ENCODE assay signal across 30 cellular contexts in genomic region chr6:4559281-4559875, GRCh38.
"Had no signal": no experiment of that assay in that cellular context is flagged by ENCODE, and none has a peak within 500 bp of the region (broad histone marks: within the 10 kb centered on the region; RNA-seq: fewer than 3 reads in every experiment).

No MANE protein-coding gene starts in this region.

- H3K36me3 ChIP-seq: neural progenitor cell, ovary, sigmoid colon, thoracic aorta, tibial nerve, upper lobe of left lung, uterus had no signal

- H3K4me1 Mint-ChIP-seq: immature natural killer cell, neural progenitor cell had no signal

- H3K27ac ChIP-seq: neural progenitor cell, ovary, psoas muscle, sigmoid colon, thoracic aorta, tibial nerve, upper lobe of left lung, uterus had no signal

- H3K9ac ChIP-seq: neural progenitor cell had no signal

- H3K4me2 ChIP-seq: neural progenitor cell had no signal

- H3K4me3 Mint-ChIP-seq: effector memory CD8-positive, alpha-beta T cell; mesothelial cell of epicardium; nephron; neural progenitor cell; stimulated activated naive CD8-positive, alpha-beta T cell treated with anti-CD3 and anti-CD28 coated beads, Interleukin-15, Interleukin-2, amounts not matched to agents 100 ng/mL and 50 ng/mL, for 24 hours had no signal

- H3K27ac Mint-ChIP-seq: effector memory CD8-positive, alpha-beta T cell; immature natural killer cell; memory B cell; mesothelial cell of epicardium; nephron; neural progenitor cell; stimulated activated naive CD8-positive, alpha-beta T cell treated with anti-CD3 and anti-CD28 coated beads, Interleukin-15, Interleukin-2, amounts not matched to agents 100 ng/mL and 50 ng/mL, for 24 hours had no signal

- H3K4me1 ChIP-seq: psoas muscle, tibial nerve, upper lobe of left lung, uterus had no signal

- H3K4me3 ChIP-seq: lung, mucosa of descending colon, neural progenitor cell, ovary, psoas muscle, sigmoid colon, thoracic aorta, tibial nerve, upper lobe of left lung, uterus had no signal

- DNase-seq: cortex of kidney; effector memory CD8-positive, alpha-beta T cell; erythroblast; hypothalamus; immature natural killer cell; mucosa of descending colon; naive B cell; nucleus accumbens; ovary; posterior cingulate gyrus; psoas muscle; right cardiac atrium; sigmoid colon; stimulated activated CD4-positive, alpha-beta T cell treated with anti-CD3 and anti-CD28 coated beads, Interleukin-2, amount 100 ng/mL, for 24 hours; stimulated activated CD4-positive, alpha-beta T cell treated with anti-CD3 and anti-CD28 coated beads, Interleukin-4, amount 100 ng/mL, for 24 hours; stimulated activated naive B cell treated with anti-CD40 and anti-IgM and Interleukin-4, amounts not matched to agents 10 μg/mL and 1 μg/mL and 100 μg/mL, for 72 hours; uterus had no signal

- H2AFZ ChIP-seq: neural progenitor cell had no signal

- H3K36me3 Mint-ChIP-seq: immature natural killer cell; memory B cell; mesothelial cell of epicardium; naive B cell; neural progenitor cell; stimulated activated naive B cell treated with anti-CD40 and anti-IgM and Interleukin-4, amounts not matched to agents 10 μg/mL and 1 μg/mL and 100 μg/mL, for 72 hours had no signal

- H3K9me3 Mint-ChIP-seq: effector memory CD8-positive, alpha-beta T cell; immature natural killer cell; naive B cell; neural progenitor cell; stimulated activated naive CD8-positive, alpha-beta T cell treated with anti-CD3 and anti-CD28 coated beads, Interleukin-15, Interleukin-2, amounts not matched to agents 100 ng/mL and 50 ng/mL, for 24 hours had no signal

- FAIRE-seq: endometrium, frontal cortex, keratinocyte had no signal

- ATAC-seq: effector memory CD8-positive, alpha-beta T cell; left lobe of liver; mucosa of descending colon; psoas muscle; stimulated activated naive B cell treated with anti-CD40 and anti-IgM and Interleukin-4, amounts not matched to agents 10 μg/mL and 1 μg/mL and 100 μg/mL, for 72 hours had no signal

- H3K27me3 ChIP-seq: neural progenitor cell, ovary, sigmoid colon, tibial nerve, upper lobe of left lung, uterus had no signal

- H3K9me3 ChIP-seq: mucosa of descending colon, ovary, psoas muscle, sigmoid colon, thoracic aorta, tibial nerve, upper lobe of left lung, uterus had no signal
